1 cellular context compared by ENCODE assay signal in the genomic region with DNA sequence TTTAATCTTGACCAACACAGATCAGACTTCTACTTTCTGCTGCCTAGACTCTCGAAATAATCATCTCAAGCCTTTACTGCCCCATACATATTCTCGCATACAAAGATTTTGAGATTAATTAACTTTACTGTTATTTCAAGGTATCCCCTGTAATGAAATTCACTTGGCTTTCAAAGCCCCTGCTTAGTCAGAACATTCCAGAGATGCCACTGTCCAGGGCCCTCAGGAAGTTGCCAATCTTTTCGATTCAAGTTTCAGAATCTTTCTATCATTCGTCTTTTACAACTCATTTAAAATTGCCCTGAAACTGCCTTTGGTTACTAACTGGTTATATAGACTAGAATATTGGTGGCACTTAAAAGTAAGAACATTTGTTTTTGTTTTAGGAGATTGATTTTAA.
TF ChIP-seq lines count a peak whose summit lies in the region.

No MANE protein-coding gene starts in this region.

TF ChIP-seq in GM23338, 12 proteins besides CTCF, POLR2A, EP300 and RAD21 (continued from another document):
- TF ChIP-seq, protein P1, sequence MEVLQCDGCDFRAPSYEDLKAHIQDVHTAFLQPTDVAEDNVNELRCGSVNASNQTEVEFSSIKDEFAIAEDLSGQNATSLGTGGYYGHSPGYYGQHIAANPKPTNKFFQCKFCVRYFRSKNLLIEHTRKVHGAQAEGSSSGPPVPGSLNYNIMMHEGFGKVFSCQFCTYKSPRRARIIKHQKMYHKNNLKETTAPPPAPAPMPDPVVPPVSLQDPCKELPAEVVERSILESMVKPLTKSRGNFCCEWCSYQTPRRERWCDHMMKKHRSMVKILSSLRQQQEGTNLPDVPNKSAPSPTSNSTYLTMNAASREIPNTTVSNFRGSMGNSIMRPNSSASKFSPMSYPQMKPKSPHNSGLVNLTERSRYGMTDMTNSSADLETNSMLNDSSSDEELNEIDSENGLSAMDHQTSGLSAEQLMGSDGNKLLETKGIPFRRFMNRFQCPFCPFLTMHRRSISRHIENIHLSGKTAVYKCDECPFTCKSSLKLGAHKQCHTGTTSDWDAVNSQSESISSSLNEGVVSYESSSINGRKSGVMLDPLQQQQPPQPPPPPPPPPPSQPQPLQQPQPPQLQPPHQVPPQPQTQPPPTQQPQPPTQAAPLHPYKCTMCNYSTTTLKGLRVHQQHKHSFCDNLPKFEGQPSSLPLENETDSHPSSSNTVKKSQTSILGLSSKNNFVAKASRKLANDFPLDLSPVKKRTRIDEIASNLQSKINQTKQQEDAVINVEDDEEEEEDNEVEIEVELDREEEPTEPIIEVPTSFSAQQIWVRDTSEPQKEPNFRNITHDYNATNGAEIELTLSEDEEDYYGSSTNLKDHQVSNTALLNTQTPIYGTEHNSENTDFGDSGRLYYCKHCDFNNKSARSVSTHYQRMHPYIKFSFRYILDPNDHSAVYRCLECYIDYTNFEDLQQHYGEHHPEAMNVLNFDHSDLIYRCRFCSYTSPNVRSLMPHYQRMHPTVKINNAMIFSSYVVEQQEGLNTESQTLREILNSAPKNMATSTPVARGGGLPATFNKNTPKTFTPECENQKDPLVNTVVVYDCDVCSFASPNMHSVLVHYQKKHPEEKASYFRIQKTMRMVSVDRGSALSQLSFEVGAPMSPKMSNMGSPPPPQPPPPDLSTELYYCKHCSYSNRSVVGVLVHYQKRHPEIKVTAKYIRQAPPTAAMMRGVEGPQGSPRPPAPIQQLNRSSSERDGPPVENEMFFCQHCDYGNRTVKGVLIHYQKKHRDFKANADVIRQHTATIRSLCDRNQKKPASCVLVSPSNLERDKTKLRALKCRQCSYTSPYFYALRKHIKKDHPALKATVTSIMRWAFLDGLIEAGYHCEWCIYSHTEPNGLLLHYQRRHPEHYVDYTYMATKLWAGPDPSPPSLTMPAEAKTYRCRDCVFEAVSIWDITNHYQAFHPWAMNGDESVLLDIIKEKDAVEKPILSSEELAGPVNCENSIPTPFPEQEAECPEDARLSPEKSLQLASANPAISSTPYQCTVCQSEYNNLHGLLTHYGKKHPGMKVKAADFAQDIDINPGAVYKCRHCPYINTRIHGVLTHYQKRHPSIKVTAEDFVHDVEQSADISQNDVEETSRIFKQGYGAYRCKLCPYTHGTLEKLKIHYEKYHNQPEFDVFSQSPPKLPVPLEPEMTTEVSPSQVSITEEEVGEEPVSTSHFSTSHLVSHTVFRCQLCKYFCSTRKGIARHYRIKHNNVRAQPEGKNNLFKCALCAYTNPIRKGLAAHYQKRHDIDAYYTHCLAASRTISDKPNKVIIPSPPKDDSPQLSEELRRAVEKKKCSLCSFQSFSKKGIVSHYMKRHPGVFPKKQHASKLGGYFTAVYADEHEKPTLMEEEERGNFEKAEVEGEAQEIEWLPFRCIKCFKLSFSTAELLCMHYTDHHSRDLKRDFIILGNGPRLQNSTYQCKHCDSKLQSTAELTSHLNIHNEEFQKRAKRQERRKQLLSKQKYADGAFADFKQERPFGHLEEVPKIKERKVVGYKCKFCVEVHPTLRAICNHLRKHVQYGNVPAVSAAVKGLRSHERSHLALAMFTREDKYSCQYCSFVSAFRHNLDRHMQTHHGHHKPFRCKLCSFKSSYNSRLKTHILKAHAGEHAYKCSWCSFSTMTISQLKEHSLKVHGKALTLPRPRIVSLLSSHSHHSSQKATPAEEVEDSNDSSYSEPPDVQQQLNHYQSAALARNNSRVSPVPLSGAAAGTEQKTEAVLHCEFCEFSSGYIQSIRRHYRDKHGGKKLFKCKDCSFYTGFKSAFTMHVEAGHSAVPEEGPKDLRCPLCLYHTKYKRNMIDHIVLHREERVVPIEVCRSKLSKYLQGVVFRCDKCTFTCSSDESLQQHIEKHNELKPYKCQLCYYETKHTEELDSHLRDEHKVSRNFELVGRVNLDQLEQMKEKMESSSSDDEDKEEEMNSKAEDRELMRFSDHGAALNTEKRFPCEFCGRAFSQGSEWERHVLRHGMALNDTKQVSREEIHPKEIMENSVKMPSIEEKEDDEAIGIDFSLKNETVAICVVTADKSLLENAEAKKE (CRISPR knock-in tag; IDR thresholded peaks at IDR 0.05) = no peak
- TF ChIP-seq, protein P2, sequence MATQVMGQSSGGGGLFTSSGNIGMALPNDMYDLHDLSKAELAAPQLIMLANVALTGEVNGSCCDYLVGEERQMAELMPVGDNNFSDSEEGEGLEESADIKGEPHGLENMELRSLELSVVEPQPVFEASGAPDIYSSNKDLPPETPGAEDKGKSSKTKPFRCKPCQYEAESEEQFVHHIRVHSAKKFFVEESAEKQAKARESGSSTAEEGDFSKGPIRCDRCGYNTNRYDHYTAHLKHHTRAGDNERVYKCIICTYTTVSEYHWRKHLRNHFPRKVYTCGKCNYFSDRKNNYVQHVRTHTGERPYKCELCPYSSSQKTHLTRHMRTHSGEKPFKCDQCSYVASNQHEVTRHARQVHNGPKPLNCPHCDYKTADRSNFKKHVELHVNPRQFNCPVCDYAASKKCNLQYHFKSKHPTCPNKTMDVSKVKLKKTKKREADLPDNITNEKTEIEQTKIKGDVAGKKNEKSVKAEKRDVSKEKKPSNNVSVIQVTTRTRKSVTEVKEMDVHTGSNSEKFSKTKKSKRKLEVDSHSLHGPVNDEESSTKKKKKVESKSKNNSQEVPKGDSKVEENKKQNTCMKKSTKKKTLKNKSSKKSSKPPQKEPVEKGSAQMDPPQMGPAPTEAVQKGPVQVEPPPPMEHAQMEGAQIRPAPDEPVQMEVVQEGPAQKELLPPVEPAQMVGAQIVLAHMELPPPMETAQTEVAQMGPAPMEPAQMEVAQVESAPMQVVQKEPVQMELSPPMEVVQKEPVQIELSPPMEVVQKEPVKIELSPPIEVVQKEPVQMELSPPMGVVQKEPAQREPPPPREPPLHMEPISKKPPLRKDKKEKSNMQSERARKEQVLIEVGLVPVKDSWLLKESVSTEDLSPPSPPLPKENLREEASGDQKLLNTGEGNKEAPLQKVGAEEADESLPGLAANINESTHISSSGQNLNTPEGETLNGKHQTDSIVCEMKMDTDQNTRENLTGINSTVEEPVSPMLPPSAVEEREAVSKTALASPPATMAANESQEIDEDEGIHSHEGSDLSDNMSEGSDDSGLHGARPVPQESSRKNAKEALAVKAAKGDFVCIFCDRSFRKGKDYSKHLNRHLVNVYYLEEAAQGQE (IDR thresholded peaks at IDR 0.05; ENCODE audit: unreplicated experiment) = no peak
- no peak for TF ChIP-seq STAT1 (IDR thresholded peaks at IDR 0.05; ENCODE audit: unreplicated experiment)
- no peak for TF ChIP-seq ZNF114 (CRISPR knock-in tag; IDR thresholded peaks at IDR 0.05)
- TF ChIP-seq ZNF331 (CRISPR knock-in tag; IDR thresholded peaks at IDR 0.05; ENCODE audit: low read depth) = no peak
- TF ChIP-seq NANOG (IDR thresholded peaks at IDR 0.05; ENCODE audit: borderline replicate concordance) = no peak
- TF ChIP-seq CREB1 (CRISPR knock-in tag; IDR thresholded peaks at IDR 0.05; ENCODE audit: low read depth) = no peak
- no peak for TF ChIP-seq EZH2phosphoT487 (IDR thresholded peaks at IDR 0.05; ENCODE audit: unreplicated experiment)
- TF ChIP-seq POLR2AphosphoS5 (IDR thresholded peaks at IDR 0.05; ENCODE audit: low read depth) = no peak
- no peak for TF ChIP-seq JUNB (IDR thresholded peaks at IDR 0.05; ENCODE audit: unreplicated experiment)
- TF ChIP-seq, protein P3, sequence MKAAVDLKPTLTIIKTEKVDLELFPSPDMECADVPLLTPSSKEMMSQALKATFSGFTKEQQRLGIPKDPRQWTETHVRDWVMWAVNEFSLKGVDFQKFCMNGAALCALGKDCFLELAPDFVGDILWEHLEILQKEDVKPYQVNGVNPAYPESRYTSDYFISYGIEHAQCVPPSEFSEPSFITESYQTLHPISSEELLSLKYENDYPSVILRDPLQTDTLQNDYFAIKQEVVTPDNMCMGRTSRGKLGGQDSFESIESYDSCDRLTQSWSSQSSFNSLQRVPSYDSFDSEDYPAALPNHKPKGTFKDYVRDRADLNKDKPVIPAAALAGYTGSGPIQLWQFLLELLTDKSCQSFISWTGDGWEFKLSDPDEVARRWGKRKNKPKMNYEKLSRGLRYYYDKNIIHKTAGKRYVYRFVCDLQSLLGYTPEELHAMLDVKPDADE (IDR thresholded peaks at IDR 0.05) = no peak
